Comparison of ENCODE assay signal across 2 cellular contexts in genomic region chr10:114096864-114097263, GRCh38.
TF ChIP-seq lines count a peak whose summit lies in the region.

No MANE protein-coding gene starts in this region.

TF ChIP-seq in GM12891, 5 proteins besides CTCF, POLR2A, EP300 and RAD21:
- TF ChIP-seq TAF1 (IDR thresholded peaks at IDR 0.05; ENCODE audit: low read depth, low read length) (no peak), POLR2AphosphoS5 (IDR thresholded peaks at IDR 0.05; ENCODE audit: low read depth, low read length) (no peak), SPI1 (IDR thresholded peaks at IDR 0.05; ENCODE audit: low read depth, low read length) (no peak), PAX5 (IDR thresholded peaks at IDR 0.05; ENCODE audit: insufficient read depth, low read length, severe bottlenecking) (no peak)

TF ChIP-seq in GM12878, 131 proteins besides CTCF, POLR2A, EP300 and RAD21:
- TF ChIP-seq NFIC (IDR thresholded peaks at IDR 0.05; ENCODE audit: low read depth, low read length) (no peak), RELB (IDR thresholded peaks at IDR 0.05; ENCODE audit: low read depth) (no peak), MTA3 (IDR thresholded peaks at IDR 0.05; ENCODE audit: borderline replicate concordance, low read length) (peak; percentile 33; the same call in 1 of the 2 replicates), EED (IDR thresholded peaks at IDR 0.05; ENCODE audit: low read depth) (peak; percentile 62; the same call in 1 of the 2 replicates)
